10 cellular contexts compared by ENCODE assay signal in the genomic region with DNA sequence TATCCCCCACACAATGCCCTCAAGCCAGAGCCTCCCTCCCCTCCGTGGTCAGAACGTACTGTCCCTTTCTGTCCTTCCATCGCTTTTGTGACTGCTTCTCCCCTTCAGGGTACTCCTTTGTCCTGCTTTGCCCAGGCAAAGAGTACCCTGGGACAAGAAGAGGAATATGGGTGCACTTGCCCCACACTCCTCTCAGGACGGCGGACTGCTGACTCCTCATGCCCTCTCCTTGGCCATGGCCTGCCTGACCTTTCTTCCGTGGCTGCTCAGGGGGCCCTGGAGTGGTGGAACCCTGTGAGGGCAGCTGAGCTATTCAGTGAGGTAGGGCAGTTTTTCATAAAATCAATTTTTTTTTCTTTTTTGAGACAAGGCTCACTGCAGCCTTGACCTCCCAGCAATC. TPM values are rescaled to one million over a fixed set of nuclear protein-coding genes. Genes with fewer than 3 reads are reported as not detected.
DNase-seq lines count a peak whose midpoint lies in the region; ATAC-seq, FAIRE-seq and TF ChIP-seq lines count a peak whose summit lies in the region.
"Had no signal": no experiment of that assay in that cellular context is flagged by ENCODE, and none has a peak within 500 bp of the region (broad histone marks: within the 10 kb centered on the region; RNA-seq: fewer than 3 reads in every experiment).

No MANE protein-coding gene starts in this region.

- intact Hi-C loops in activated B cell treated with CpG ODN at 0.5 μM for 24 hours (cut with micrococcal nuclease) = no loop called here

- H3K9me3 Mint-ChIP-seq in T-helper 2 cell treated with Interferon-gamma antibody and Interleukin-4, amounts not matched to agents 5 μg/mL and 100 μg/mL, for 36 hours = no peaks in the 10 kb centered on the region
- H3K9me3 Mint-ChIP-seq in activated B cell treated with CpG ODN at 0.5 μM for 24 hours = no peaks in the 10 kb centered on the region
- H3K9me3 Mint-ChIP-seq in stimulated activated memory B cell treated with anti-CD40 and anti-IgM and Interleukin-4, amounts not matched to agents 10 μg/mL and 1 μg/mL and 100 μg/mL, for 72 hours = no peaks in the 10 kb centered on the region

- no peaks in the 10 kb centered on the region for H3K27me3 Mint-ChIP-seq in T-helper 2 cell treated with Interferon-gamma antibody and Interleukin-4, amounts not matched to agents 5 μg/mL and 100 μg/mL, for 36 hours (ENCODE audit: low read depth)
- no peaks in the 10 kb centered on the region for H3K27me3 Mint-ChIP-seq in activated B cell treated with CpG ODN at 0.5 μM for 24 hours
- H3K27me3 Mint-ChIP-seq in stimulated activated memory B cell treated with anti-CD40 and anti-IgM and Interleukin-4, amounts not matched to agents 10 μg/mL and 1 μg/mL and 100 μg/mL, for 72 hours = no peaks in the 10 kb centered on the region

- H3K4me1 Mint-ChIP-seq in T-helper 2 cell treated with Interferon-gamma antibody and Interleukin-4, amounts not matched to agents 5 μg/mL and 100 μg/mL, for 36 hours (ENCODE audit: low read depth) = peaks cover 58% of the 10 kb centered on the region
- peaks cover 53% of the 10 kb centered on the region for H3K4me1 Mint-ChIP-seq in activated B cell treated with CpG ODN at 0.5 μM for 24 hours
- peaks cover 54% of the 10 kb centered on the region for H3K4me1 Mint-ChIP-seq in stimulated activated memory B cell treated with anti-CD40 and anti-IgM and Interleukin-4, amounts not matched to agents 10 μg/mL and 1 μg/mL and 100 μg/mL, for 72 hours

- no peak for DNase-seq in T-helper 2 cell treated with Interferon-gamma antibody and Interleukin-4, amounts not matched to agents 5 μg/mL and 100 μg/mL, for 36 hours (ENCODE audit: low spot score)
- DNase-seq in T-helper 2 cell (no peak), activated B cell treated with CpG ODN at 0.5 μM for 24 hours (no peak), fibroblast of villous mesenchyme (ENCODE audit: low read depth) (no peak), RCC 7860 (ENCODE audit: low spot score) (no peak), RPMI8226 (no peak)
- DNase-seq: NCI-H1048; stimulated activated CD4-positive, alpha-beta T cell treated with anti-CD3 and anti-CD28 coated beads, Interleukin-4, amount 100 ng/mL, for 4 hours had no signal

- H3K4me3 ChIP-seq in fibroblast of villous mesenchyme (ENCODE audit: low read depth, low read length) = peak overlapping the region; percentile 13

- H3K4me3 Mint-ChIP-seq in T-helper 2 cell treated with Interferon-gamma antibody and Interleukin-4, amounts not matched to agents 5 μg/mL and 100 μg/mL, for 36 hours = peak overlapping the region; percentile 95
- H3K4me3 Mint-ChIP-seq in activated B cell treated with CpG ODN at 0.5 μM for 24 hours = no peak overlapping the region
- peak overlapping the region; percentile 32 for H3K4me3 Mint-ChIP-seq in stimulated activated memory B cell treated with anti-CD40 and anti-IgM and Interleukin-4, amounts not matched to agents 10 μg/mL and 1 μg/mL and 100 μg/mL, for 72 hours

- peak overlapping the region; percentile 76 for H3K27ac Mint-ChIP-seq in T-helper 2 cell treated with Interferon-gamma antibody and Interleukin-4, amounts not matched to agents 5 μg/mL and 100 μg/mL, for 36 hours
- peak overlapping the region; percentile 15 for H3K27ac Mint-ChIP-seq in activated B cell treated with CpG ODN at 0.5 μM for 24 hours
- peak overlapping the region; percentile 89 for H3K27ac Mint-ChIP-seq in stimulated activated memory B cell treated with anti-CD40 and anti-IgM and Interleukin-4, amounts not matched to agents 10 μg/mL and 1 μg/mL and 100 μg/mL, for 72 hours

- no peak for FAIRE-seq in RCC 7860 (lab: Jason Lieb, UNC)

- TF ChIP-seq CTCF in activated B cell treated with CpG ODN at 0.5 μM for 24 hours (IDR thresholded peaks at IDR 0.05) (no peak), fibroblast of villous mesenchyme (IDR thresholded peaks at IDR 0.05; ENCODE audit: insufficient read depth, low read depth, low read length) (no peak)

- no peak for ATAC-seq in activated B cell treated with CpG ODN at 0.5 μM for 24 hours (ENCODE audit: low read depth)
- no peak for ATAC-seq in stimulated activated memory B cell treated with anti-CD40 and anti-IgM and Interleukin-4, amounts not matched to agents 10 μg/mL and 1 μg/mL and 100 μg/mL, for 72 hours
- ATAC-seq in HG03135 (IDR thresholded peaks at IDR 0.05; ENCODE audit: unreplicated experiment) = no peak

- POLR2A ChIA-PET in activated B cell treated with CpG ODN at 0.5 μM for 24 hours (lab: Charles Lee) = no interaction called here

- CTCF ChIA-PET in activated B cell treated with CpG ODN at 0.5 μM for 24 hours (lab: Charles Lee) = no interaction called here

- peaks cover 72% of the 10 kb centered on the region for H3K36me3 Mint-ChIP-seq in T-helper 2 cell treated with Interferon-gamma antibody and Interleukin-4, amounts not matched to agents 5 μg/mL and 100 μg/mL, for 36 hours (ENCODE audit: low read depth)
- peaks cover 65% of the 10 kb centered on the region for H3K36me3 Mint-ChIP-seq in activated B cell treated with CpG ODN at 0.5 μM for 24 hours (ENCODE audit: low read depth)
- H3K36me3 Mint-ChIP-seq in stimulated activated memory B cell treated with anti-CD40 and anti-IgM and Interleukin-4, amounts not matched to agents 10 μg/mL and 1 μg/mL and 100 μg/mL, for 72 hours = peaks cover 60% of the 10 kb centered on the region

RNA-seq across cellular contexts. Expression of a gene that starts 18.7 kb away (rescaled TPM):
- total RNA-seq in activated B cell treated with CpG ODN at 0.5 μM for 24 hours (6.0 and 7.6 TPM in 2 replicates), fibroblast of villous mesenchyme (4.2 and 13.0 TPM in 2 replicates)

Comparison
In these comparisons a context has a peak if more than half of its experiments do, and no peak if none do; other contexts are left out.
1. H3K27ac Mint-ChIP-seq: peak in every context shown above with its lines; median percentile 89 in stimulated activated memory B cell treated with anti-CD40 and anti-IgM and Interleukin-4, amounts not matched to agents 10 μg/mL and 1 μg/mL and 100 μg/mL, for 72 hours; 76 in T-helper 2 cell treated with Interferon-gamma antibody and Interleukin-4, amounts not matched to agents 5 μg/mL and 100 μg/mL, for 36 hours; 15 in activated B cell treated with CpG ODN at 0.5 μM for 24 hours.